Comparison of ENCODE assay signal across 11 cellular contexts in the genomic region with DNA sequence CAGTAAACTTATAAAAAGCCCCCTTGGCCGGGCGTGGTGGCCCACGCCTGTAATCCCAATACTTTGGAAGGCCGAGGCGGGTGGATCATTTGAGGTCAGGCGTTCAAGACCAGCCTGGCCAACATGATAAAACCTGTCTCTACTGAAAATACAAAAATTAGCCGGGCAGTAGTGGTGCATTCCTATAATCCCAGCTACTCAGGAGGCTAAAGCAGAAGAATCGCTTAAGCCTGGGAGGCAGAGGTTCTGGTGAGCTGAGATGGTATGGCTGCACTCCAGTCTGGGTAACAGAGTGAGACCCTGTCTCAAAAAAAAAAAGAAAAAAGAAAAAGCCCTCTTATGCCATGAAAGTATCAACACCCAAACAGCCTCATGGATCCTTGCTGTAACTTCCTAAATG. TPM values are rescaled to one million over a fixed set of nuclear protein-coding genes. Genes with fewer than 3 reads are reported as not detected.
DNase-seq lines count a peak whose midpoint lies in the region; TF ChIP-seq lines count a peak whose summit lies in the region.
"Had no signal": no experiment of that assay in that cellular context is flagged by ENCODE, and none has a peak within 500 bp of the region (broad histone marks: within the 10 kb centered on the region; RNA-seq: fewer than 3 reads in every experiment).

No MANE protein-coding gene starts in this region.

- H4K20me1 ChIP-seq in Karpas-422 (ENCODE audit: insufficient read depth, low read depth, low read length) (no peaks in the 10 kb centered on the region), OCI-LY7 (ENCODE audit: insufficient read depth, low read length) (no peaks in the 10 kb centered on the region), mammary epithelial cell (ENCODE audit: insufficient read depth, low read length) (no peaks in the 10 kb centered on the region)
- H4K20me1 ChIP-seq: BLaER1 had no signal

- intact Hi-C loops in OCI-LY7 (cut with micrococcal nuclease; ENCODE audit: unreplicated experiment) = no loop called here
- intact Hi-C loops in mammary epithelial cell (cut with micrococcal nuclease) = loop anchor here (5.0 kb wide), 1 partner anchor 247 kb away; no protein-coding TSS in a partner anchor
- intact Hi-C loops in uterus (cut with DNase I; ENCODE audit: low total_unique reads) = no loop called here

- H3K4me3 ChIP-seq in Karpas-422 (ENCODE audit: low read length) (no peak overlapping the region), OCI-LY7 (ENCODE audit: low read depth, low read length, poor library complexity, severe bottlenecking) (no peak overlapping the region), mammary epithelial cell (replicated peaks in 1 of 3; ENCODE audit: insufficient read depth in 1 of 3, low read depth in 2 of 3, low read length in 3 of 3) (no peak overlapping the region), uterus (no peak overlapping the region)
- H3K4me3 ChIP-seq: BLaER1 had no signal

- H3K4me1 ChIP-seq in Karpas-422 (ENCODE audit: low read length) (peaks cover 43% of the 10 kb centered on the region), OCI-LY7 (ENCODE audit: insufficient read depth, low read length, poor library complexity, severe bottlenecking) (peaks cover 36% of the 10 kb centered on the region), mammary epithelial cell (ENCODE audit: insufficient read depth, low read length) (peaks cover 33% of the 10 kb centered on the region), uterus (peaks cover 0 to 10% of the 10 kb centered on the region in 2 donors)

- no peak overlapping the region for H3K27ac ChIP-seq in Karpas-422 (ENCODE audit: low read length)
- H3K27ac ChIP-seq in OCI-LY7 (ENCODE audit: low read depth, low read length, poor library complexity, severe bottlenecking) = peak overlapping the region; percentile 70
- H3K27ac ChIP-seq in mammary epithelial cell (ENCODE audit: insufficient read depth, low read depth, low read length) = peak overlapping the region; percentile 76
- H3K27ac ChIP-seq in uterus = no peak overlapping the region
- H3K27ac ChIP-seq: BLaER1 had no signal

- DNase-seq in Karpas-422 (no peak), OCI-LY7 (ENCODE audit: low spot score) (no peak), mammary epithelial cell (no peak), dermis blood vessel endothelial cell (no peak), uterus (no peak), HK-2 (ENCODE audit: unreplicated experiment) (no peak)
- DNase-seq: CD8-positive, alpha-beta memory T cell; DMS53; IMR-90 had no signal

- H3K9ac ChIP-seq in Karpas-422 (ENCODE audit: low read length) (no peak overlapping the region), mammary epithelial cell (ENCODE audit: insufficient read depth, low read length) (no peak overlapping the region)
- H3K9ac ChIP-seq: BLaER1 had no signal

- H3K9me3 ChIP-seq in Karpas-422 (ENCODE audit: low read length) = no peaks in the 10 kb centered on the region
- no peaks in the 10 kb centered on the region for H3K9me3 ChIP-seq in OCI-LY7 (ENCODE audit: low read length)
- no peaks in the 10 kb centered on the region for H3K9me3 ChIP-seq in mammary epithelial cell (replicated peaks; ENCODE audit: insufficient read depth, low read length)
- H3K9me3 ChIP-seq in uterus = no peaks in the 10 kb centered on the region
- H3K9me3 ChIP-seq: BLaER1 had no signal

- H3K9me2 ChIP-seq in Karpas-422 (replicated peaks; ENCODE audit: insufficient read depth, low read length) (no peaks in the 10 kb centered on the region), OCI-LY7 (ENCODE audit: insufficient read depth, low read length) (no peaks in the 10 kb centered on the region)

- no peak for TF ChIP-seq POLR2A in uterus (IDR thresholded peaks at IDR 0.05)

- TF ChIP-seq CTCF in OCI-LY7 (conservative IDR thresholded peaks at IDR 0.05; ENCODE audit: low read length) (no peak), mammary epithelial cell (conservative IDR thresholded peaks at IDR 0.05 in 1 of 2, IDR thresholded peaks at IDR 0.05 in 1 of 2; ENCODE audit: extremely low read depth in 1 of 2, insufficient read depth in 1 of 2, low read depth in 1 of 2, low read length in 2 of 2) (no peak), uterus (IDR thresholded peaks at IDR 0.05) (no peak)

- WGBS in mammary epithelial cell (ENCODE audit: low coverage, missing lambda C conversion rate) = 96% methylated on average over 7 of the region's 8 CpGs

- H3K36me3 ChIP-seq in Karpas-422 (ENCODE audit: insufficient read depth, low read length) (peaks cover 44% of the 10 kb centered on the region), OCI-LY7 (ENCODE audit: insufficient read depth, low read length) (peaks cover 71% of the 10 kb centered on the region), mammary epithelial cell (ENCODE audit: insufficient read depth, low read length) (peaks cover 29% of the 10 kb centered on the region), uterus (no peaks in the 10 kb centered on the region)

- in situ Hi-C loops in mammary epithelial cell (cut with MboI; ENCODE audit: low sequenced_read_pairs in 2 of 2) = no loop called here

- no peaks in the 10 kb centered on the region for H3K27me3 ChIP-seq in Karpas-422 (ENCODE audit: low read length)
- no peaks in the 10 kb centered on the region for H3K27me3 ChIP-seq in mammary epithelial cell (ENCODE audit: insufficient read depth, low read length)
- H3K27me3 ChIP-seq in uterus = no peaks in the 10 kb centered on the region
- H3K27me3 ChIP-seq: BLaER1 had no signal

- no peak overlapping the region for H2AFZ ChIP-seq in Karpas-422 (ENCODE audit: low read length)
- no peak overlapping the region for H2AFZ ChIP-seq in OCI-LY7 (ENCODE audit: low read length)
- no peak overlapping the region for H2AFZ ChIP-seq in mammary epithelial cell (ENCODE audit: low read depth, low read length)

- CTCF ChIA-PET in OCI-LY7 (lab: Charles Lee; ENCODE audit: unreplicated experiment) (no interaction called here), mammary epithelial cell (lab: Charles Lee; ENCODE audit: low non-redundant PET) (no interaction called here)

- H3K79me2 ChIP-seq in Karpas-422 (ENCODE audit: low read length) (peaks cover 36% of the 10 kb centered on the region), OCI-LY7 (ENCODE audit: insufficient read depth, low read depth, low read length) (peaks cover 36% of the 10 kb centered on the region), mammary epithelial cell (ENCODE audit: insufficient read depth, low read length) (peaks cover 45% of the 10 kb centered on the region)

- POLR2A ChIA-PET in OCI-LY7 (lab: Charles Lee) = interaction anchor here (0.9 to 5.5 kb wide), 2 partner anchors 8 to 70 kb away, joined by 3 to 61 read pairs; a partner anchor contains a TSS

- dilution Hi-C loops in mammary epithelial cell (cut with HindIII; ENCODE audit: low sequenced_read_pairs) = no loop called here

- H3K4me2 ChIP-seq in Karpas-422 (ENCODE audit: low read depth, low read length, poor library complexity, severe bottlenecking) (peak overlapping the region; percentile 95), OCI-LY7 (ENCODE audit: low read length) (peak overlapping the region; percentile 76; the same call in 1 of the 2 replicates), mammary epithelial cell (ENCODE audit: insufficient read depth, low read depth, low read length) (peak overlapping the region; percentile 64)
- H3K4me2 ChIP-seq: BLaER1 had no signal

- BruUV-seq in OCI-LY7 (replicated peaks; lab: Mats Ljungman, UMichigan) = no TSS peak
- BruUV-seq in mammary epithelial cell (replicated peaks; lab: Mats Ljungman, UMichigan) = no TSS peak

RNA-seq across cellular contexts. Expression of a gene that starts 3.7 kb away (rescaled TPM):
- total RNA-seq in Karpas-422 (2014; rRNA removed; shearing (Covaris generic); ENCODE audit: low replicate concordance) = 116 and 152 TPM in 2 replicates
- 82.2 and 93.1 TPM in 2 replicates for total RNA-seq in OCI-LY7 (2014; rRNA removed; shearing (Covaris generic))
- total RNA-seq in OCI-LY7 (2022) (124 and 135 TPM in 2 replicates), mammary epithelial cell (100 to 1,000 TPM in 1 of 2 donors, 10 to 100 TPM in 1; 61.3 to 120 TPM), dermis blood vessel endothelial cell (40.0 and 48.1 TPM in 2 replicates), uterus (100 to 1,000 TPM in 1 of 4 donors, 10 to 100 TPM in 3; 57.9 to 126 (median 75.6) TPM)
- 217 TPM for polyA plus RNA-seq in mammary epithelial cell
- polyA minus RNA-seq in mammary epithelial cell = 327 TPM

RNA-seq across cellular contexts. Expression of a gene that starts 6.6 kb away (rescaled TPM):
- 67.7 and 79.1 TPM in 2 replicates for total RNA-seq in Karpas-422 (2014; rRNA removed; shearing (Covaris generic); ENCODE audit: low replicate concordance)
- 81.0 and 106 TPM in 2 replicates for total RNA-seq in OCI-LY7 (2014; rRNA removed; shearing (Covaris generic))
- 90.1 and 91.0 TPM in 2 replicates for total RNA-seq in OCI-LY7 (2022)
- total RNA-seq in mammary epithelial cell = 10 to 100 TPM; 38.7 to 55.8 TPM
- 52.0 TPM for polyA plus RNA-seq in mammary epithelial cell
- polyA minus RNA-seq in mammary epithelial cell = 53.5 TPM
- total RNA-seq in dermis blood vessel endothelial cell = 56.3 and 116 TPM in 2 replicates
- total RNA-seq in uterus = 1,000 to 10,000 TPM in 2 of 4 donors, 100 to 1,000 TPM in 1, 10 to 100 TPM in 1; 49.7 to 2,239 (median 990) TPM

RNA-seq across cellular contexts. Expression of a gene that starts 31.4 kb away (rescaled TPM):
- total RNA-seq in Karpas-422 (2014; rRNA removed; shearing (Covaris generic); ENCODE audit: low replicate concordance) = 45.9 and 52.4 TPM in 2 replicates
- total RNA-seq in OCI-LY7 (2014; rRNA removed; shearing (Covaris generic)) = 105 and 126 TPM in 2 replicates
- total RNA-seq in OCI-LY7 (2022) (96.7 and 103 TPM in 2 replicates), mammary epithelial cell (10 to 100 TPM; 32.0 to 35.0 TPM), dermis blood vessel endothelial cell (39.8 and 46.3 TPM in 2 replicates), uterus (10 to 100 TPM; 30.0 to 65.3 (median 34.7) TPM)
- 29.9 TPM for polyA plus RNA-seq in mammary epithelial cell
- polyA minus RNA-seq in mammary epithelial cell = 33.4 TPM

RNA-seq across cellular contexts. Expression of a gene that starts 42.5 kb away (rescaled TPM):
- 0.51 TPM in 1 of 2 replicates, not detected in the other for total RNA-seq in Karpas-422 (2014; rRNA removed; shearing (Covaris generic); ENCODE audit: low replicate concordance)
- 1.1 and 5.7 TPM in 2 replicates for total RNA-seq in OCI-LY7 (2014; rRNA removed; shearing (Covaris generic))
- total RNA-seq in OCI-LY7 (2022) = 1.5 and 2.1 TPM in 2 replicates
- total RNA-seq in mammary epithelial cell = under 1 TPM; 0.33 to 0.40 TPM
- polyA plus RNA-seq in mammary epithelial cell = 0.09 TPM
- polyA minus RNA-seq in mammary epithelial cell = not detected
- 0.09 TPM in 1 of 2 replicates, not detected in the other for total RNA-seq in dermis blood vessel endothelial cell
- total RNA-seq in uterus = 1 to 10 TPM in 1 of 4 donors, under 1 TPM in 1, not detected in 2; 0.83 to 1.6 TPM
- total RNA-seq: A673 had no signal

RNA-seq across cellular contexts. Expression of a gene that starts 54.0 kb away (rescaled TPM):
- total RNA-seq in Karpas-422 (2014; rRNA removed; shearing (Covaris generic); ENCODE audit: low replicate concordance) = 34.3 and 43.1 TPM in 2 replicates
- 19.0 and 25.5 TPM in 2 replicates for total RNA-seq in OCI-LY7 (2014; rRNA removed; shearing (Covaris generic))
- total RNA-seq in OCI-LY7 (2022) (53.3 and 55.1 TPM in 2 replicates), mammary epithelial cell (100 to 1,000 TPM; 122 to 134 TPM), dermis blood vessel endothelial cell (59.4 and 126 TPM in 2 replicates), uterus (100 to 1,000 TPM in 1 of 4 donors, 10 to 100 TPM in 3; 27.4 to 140 (median 37.5) TPM)
- 110 TPM for polyA plus RNA-seq in mammary epithelial cell
- 360 TPM for polyA minus RNA-seq in mammary epithelial cell

Comparison
In these comparisons a context has a peak if more than half of its experiments do, and no peak if none do; other contexts are left out.
1. H3K27ac ChIP-seq: peak in OCI-LY7 (single experiment) and mammary epithelial cell (single experiment); none in Karpas-422 (single experiment) and uterus (0 of 2).
2. Peak in every context shown above with its lines, with median percentiles within 50 percentile points of each other: H3K4me2 ChIP-seq.